In genomic region chr22:27452245-27452644, GRCh38 we compare ENCODE assay signal across 28 cellular contexts.
"Had no signal": no experiment of that assay in that cellular context is flagged by ENCODE, and none has a peak within 500 bp of the region (broad histone marks: within the 10 kb centered on the region; RNA-seq: fewer than 3 reads in every experiment).

No MANE protein-coding gene starts in this region.

- H3K9me3 ChIP-seq: suprapubic skin, testis, thoracic aorta, thyroid gland, tibial artery, transverse colon, uterus, vagina had no signal

- H3K4me1 ChIP-seq: stomach, suprapubic skin, testis, thyroid gland, tibial nerve, transverse colon, upper lobe of left lung, upper lobe of right lung, uterus, vagina had no signal

- DNase-seq: stimulated activated CD4-positive, alpha-beta T cell treated with anti-CD3 and anti-CD28 coated beads, Interleukin-2, amount 100 ng/mL, for 48 hours; stimulated activated CD4-positive, alpha-beta T cell treated with anti-CD3 and anti-CD28 coated beads, Interleukin-4, amount 100 ng/mL, for 1 hour; stimulated activated CD4-positive, alpha-beta T cell treated with anti-CD3 and anti-CD28 coated beads, Interleukin-4, amount 100 ng/mL, for 24 hours; stimulated activated CD4-positive, alpha-beta T cell treated with anti-CD3 and anti-CD28 coated beads, Interleukin-4, amount 100 ng/mL, for 4 hours; stimulated activated CD8-positive, alpha-beta memory T cell treated with anti-CD3 and anti-CD28 coated beads, Interleukin-4, amount 100 ng/mL, for 48 hours; stimulated activated naive B cell treated with anti-CD40 and anti-IgM and Interleukin-4, amounts not matched to agents 10 μg/mL and 1 μg/mL and 100 μg/mL, for 72 hours; stimulated activated naive CD4-positive, alpha-beta T cell; stimulated activated naive CD4-positive, alpha-beta T cell treated with Interleukin-2 at 50 U/mL for 16 hours; stimulated activated naive CD8-positive, alpha-beta T cell treated with anti-CD3 and anti-CD28 coated beads, Interleukin-15, amount 100 ng/mL, for 72 hours; stimulated activated naive CD8-positive, alpha-beta T cell treated with anti-CD3 and anti-CD28 coated beads, Interleukin-15, Interleukin-2, amounts not matched to agents 100 U/mL and 50 U/mL, for 24 hours; stomach; substantia nigra; testis; thyroid gland; tibial artery; transverse colon; trophoblast cell; upper lobe of left lung; upper lobe of right lung; uterus had no signal

- H3K4me1 Mint-ChIP-seq: stimulated activated effector memory CD8-positive, alpha-beta T cell treated with anti-CD3 and anti-CD28 coated beads, Interleukin-12 subunit alpha, Interleukin-12 subunit beta, amount 100 ng/mL, for 72 hours; stimulated activated memory B cell treated with anti-CD40 and anti-IgM and Interleukin-4, amounts not matched to agents 10 μg/mL and 1 μg/mL and 100 μg/mL, for 72 hours; stimulated activated naive B cell treated with anti-CD40 and anti-IgM and Interleukin-4, amounts not matched to agents 10 μg/mL and 1 μg/mL and 100 μg/mL, for 72 hours; stimulated activated naive CD8-positive, alpha-beta T cell treated with anti-CD3 and anti-CD28 coated beads, Interleukin-15, amount 100 ng/mL, for 72 hours had no signal

- H3K27ac ChIP-seq: stomach, suprapubic skin, testis, thoracic aorta, thyroid gland, tibial artery, tibial nerve, transverse colon, upper lobe of left lung, upper lobe of right lung, uterus, vagina had no signal

- H3K9me3 Mint-ChIP-seq: stimulated activated effector memory CD8-positive, alpha-beta T cell treated with anti-CD3 and anti-CD28 coated beads, Interleukin-12 subunit alpha, Interleukin-12 subunit beta, amount 100 ng/mL, for 72 hours; stimulated activated naive CD8-positive, alpha-beta T cell treated with anti-CD3 and anti-CD28 coated beads, Interleukin-15, Interleukin-2, amounts not matched to agents 100 ng/mL and 50 ng/mL, for 24 hours had no signal

- H3K27ac Mint-ChIP-seq: stimulated activated effector memory CD8-positive, alpha-beta T cell treated with anti-CD3 and anti-CD28 coated beads, Interleukin-12 subunit alpha, Interleukin-12 subunit beta, amount 100 ng/mL, for 72 hours; stimulated activated memory B cell treated with anti-CD40 and anti-IgM and Interleukin-4, amounts not matched to agents 10 μg/mL and 1 μg/mL and 100 μg/mL, for 72 hours; stimulated activated naive B cell treated with anti-CD40 and anti-IgM and Interleukin-4, amounts not matched to agents 10 μg/mL and 1 μg/mL and 100 μg/mL, for 72 hours; stimulated activated naive CD8-positive, alpha-beta T cell treated with anti-CD3 and anti-CD28 coated beads, Interleukin-15, Interleukin-2, amounts not matched to agents 100 ng/mL and 50 ng/mL, for 24 hours; type B pancreatic cell had no signal

- H3K36me3 Mint-ChIP-seq: stimulated activated effector memory CD8-positive, alpha-beta T cell treated with anti-CD3 and anti-CD28 coated beads, Interleukin-12 subunit alpha, Interleukin-12 subunit beta, amount 100 ng/mL, for 72 hours; stimulated activated memory B cell treated with anti-CD40 and anti-IgM and Interleukin-4, amounts not matched to agents 10 μg/mL and 1 μg/mL and 100 μg/mL, for 72 hours; stimulated activated naive B cell treated with anti-CD40 and anti-IgM and Interleukin-4, amounts not matched to agents 10 μg/mL and 1 μg/mL and 100 μg/mL, for 72 hours had no signal

- H3K27me3 Mint-ChIP-seq: stimulated activated memory B cell treated with anti-CD40 and anti-IgM and Interleukin-4, amounts not matched to agents 10 μg/mL and 1 μg/mL and 100 μg/mL, for 72 hours; stimulated activated naive CD8-positive, alpha-beta T cell treated with anti-CD3 and anti-CD28 coated beads, Interleukin-15, Interleukin-2, amounts not matched to agents 100 ng/mL and 50 ng/mL, for 24 hours had no signal

- H3K27me3 ChIP-seq: stomach, suprapubic skin, testis, thyroid gland, tibial artery, tibial nerve, transverse colon, upper lobe of left lung, upper lobe of right lung, uterus, vagina had no signal

- H3K36me3 ChIP-seq: stomach, suprapubic skin, thoracic aorta, thyroid gland, tibial artery, tibial nerve, transverse colon, upper lobe of left lung, upper lobe of right lung, uterus, vagina had no signal

- H3K4me3 Mint-ChIP-seq: stimulated activated effector memory CD8-positive, alpha-beta T cell treated with anti-CD3 and anti-CD28 coated beads, Interleukin-12 subunit alpha, Interleukin-12 subunit beta, amount 100 ng/mL, for 72 hours; stimulated activated memory B cell treated with anti-CD40 and anti-IgM and Interleukin-4, amounts not matched to agents 10 μg/mL and 1 μg/mL and 100 μg/mL, for 72 hours; stimulated activated naive B cell treated with anti-CD40 and anti-IgM and Interleukin-4, amounts not matched to agents 10 μg/mL and 1 μg/mL and 100 μg/mL, for 72 hours; stimulated activated naive CD8-positive, alpha-beta T cell treated with anti-CD3 and anti-CD28 coated beads, Interleukin-15, amount 100 ng/mL, for 72 hours; stimulated activated naive CD8-positive, alpha-beta T cell treated with anti-CD3 and anti-CD28 coated beads, Interleukin-15, Interleukin-2, amounts not matched to agents 100 ng/mL and 50 ng/mL, for 24 hours; type B pancreatic cell had no signal

- H3K4me3 ChIP-seq: stomach, suprapubic skin, testis, thoracic aorta, thyroid gland, tibial artery, tibial nerve, transverse colon, upper lobe of left lung, upper lobe of right lung, uterus, vagina had no signal
